Comparison of ENCODE assay signal across 28 cellular contexts in genomic region chr4:123835852-123836251, GRCh38.
"Had no signal": no experiment of that assay in that cellular context is flagged by ENCODE, and none has a peak within 500 bp of the region (broad histone marks: within the 10 kb centered on the region; RNA-seq: fewer than 3 reads in every experiment).

No MANE protein-coding gene starts in this region.

- H3K9me3 ChIP-seq: adrenal gland, body of pancreas, colonic mucosa, esophagus muscularis mucosa had no signal

- H3K4me3 ChIP-seq: adrenal gland, body of pancreas, colonic mucosa, dorsolateral prefrontal cortex, esophagus muscularis mucosa, heart right ventricle had no signal

- DNase-seq: activated CD4-positive, alpha-beta memory T cell treated with anti-CD3 and anti-CD28 coated beads for 36 hours; activated CD4-positive, alpha-beta T cell treated with anti-CD3 and anti-CD28 coated beads for 36 hours; activated CD4-positive, alpha-beta T cell treated with anti-CD3 and anti-CD28 coated beads, Interleukin-2, amount 10 ng/mL, durations not matched to agents 24 days and 14 days; activated CD4-positive, CD25-positive, alpha-beta regulatory T cell; activated CD4-positive, CD25-positive, alpha-beta regulatory T cell treated with anti-CD3 and anti-CD28 coated beads, Interleukin-2, amount 50 U/mL, for 72 hours; activated CD8-positive, alpha-beta memory T cell treated with anti-CD3 and anti-CD28 coated beads, Interleukin-2, amount 10 ng/mL, durations not matched to agents 7 days and 5 days; activated CD8-positive, alpha-beta memory T cell treated with anti-CD3 and anti-CD28 coated beads, Interleukin-2, amount 50 U/mL, for 4 hours; activated CD8-positive, alpha-beta T cell treated with anti-CD3 and anti-CD28 coated beads, Interleukin-2, amount 10 ng/mL, durations not matched to agents 7 days and 5 days; activated effector memory CD4-positive, alpha-beta T cell treated with anti-CD3 and anti-CD28 coated beads, Interleukin-2, amount 50 U/mL, for 16 hours; activated naive CD4-positive, alpha-beta T cell treated with anti-CD3 and anti-CD28 coated beads for 36 hours; activated naive CD8-positive, alpha-beta T cell treated with anti-CD3 and anti-CD28 coated beads for 36 hours; activated naive CD8-positive, alpha-beta T cell treated with anti-CD3 and anti-CD28 coated beads, Interleukin-2, amount 50 U/mL, for 24 hours; activated T-cell treated with anti-CD3 and anti-CD28 coated beads, Interleukin-2, amount 50 U/mL, for 1 hour; activated T-cell treated with anti-CD3 and anti-CD28 coated beads, Interleukin-2, amount 50 U/mL, for 48 hours; adrenal gland; amygdala; aorta; body of pancreas; central memory CD4-positive, alpha-beta T cell; cerebellar nuclear complex; colonic mucosa; dorsolateral prefrontal cortex; effector memory CD8-positive, alpha-beta T cell; erythroblast; glutamatergic neuron; heart right ventricle; T-helper 2 cell had no signal

- H3K27me3 ChIP-seq: adrenal gland, body of pancreas, colonic mucosa, dorsolateral prefrontal cortex, esophagus muscularis mucosa, heart right ventricle had no signal

- H3K27ac ChIP-seq: adrenal gland, body of pancreas, colonic mucosa, dorsolateral prefrontal cortex had no signal

- ATAC-seq: activated CD4-positive, alpha-beta T cell treated with anti-CD3 and anti-CD28 coated beads for 36 hours; activated CD8-positive, alpha-beta memory T cell treated with anti-CD3 and anti-CD28 coated beads, Interleukin-2, amount 10 ng/mL, durations not matched to agents 7 days and 5 days; activated CD8-positive, alpha-beta T cell treated with anti-CD3 and anti-CD28 coated beads, Interleukin-2, amount 10 ng/mL, durations not matched to agents 7 days and 5 days; activated naive CD8-positive, alpha-beta T cell treated with anti-CD3 and anti-CD28 coated beads, Interleukin-2, amount 50 U/mL, for 24 hours; body of pancreas; effector memory CD8-positive, alpha-beta T cell; heart right ventricle had no signal

- H3K4me1 ChIP-seq: body of pancreas, colonic mucosa had no signal

- H3K36me3 ChIP-seq: adrenal gland, colonic mucosa, esophagus muscularis mucosa, heart right ventricle had no signal
